Comparison of ENCODE assay signal across 13 cellular contexts in the genomic region with DNA sequence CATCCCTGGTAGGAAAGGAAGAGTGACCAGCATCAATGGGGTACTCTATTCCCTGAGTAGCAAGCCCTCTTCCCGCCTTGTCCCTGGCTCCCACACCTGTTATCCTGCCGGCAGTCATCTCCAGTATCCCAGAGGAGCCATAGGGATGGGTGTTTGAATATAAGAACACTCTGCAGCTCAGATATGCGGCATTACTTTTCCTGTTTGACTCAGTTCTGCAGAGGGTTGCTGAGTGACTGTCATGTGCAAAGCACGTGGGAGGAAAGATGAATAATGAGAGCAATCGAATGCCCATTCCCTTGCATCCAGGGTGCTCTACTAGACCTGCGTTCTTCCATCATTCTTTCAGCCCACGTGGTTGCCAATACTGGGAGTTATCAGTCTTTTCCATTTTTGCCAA.
A peak's percentile ranks its signal among the peaks of the same experiment; 100 is the strongest.
DNase-seq lines count a peak whose midpoint lies in the region; ATAC-seq and TF ChIP-seq lines count a peak whose summit lies in the region.
"Had no signal": no experiment of that assay in that cellular context is flagged by ENCODE, and none has a peak within 500 bp of the region (broad histone marks: within the 10 kb centered on the region; RNA-seq: fewer than 3 reads in every experiment).

No MANE protein-coding gene starts in this region.

- H3K27ac ChIP-seq in CD4-positive, alpha-beta memory T cell (ENCODE audit: low read depth, low read length), result peak overlapping the region; percentile 69
- H3K27ac ChIP-seq in HEK293 (ENCODE audit: extremely low read depth, low read depth, low read length) (no peak overlapping the region), sigmoid colon (peak overlapping the region in 2 of 4 donors; percentile 11 to 71)
- H3K27ac ChIP-seq: gastroesophageal sphincter, right atrium auricular region, tibial artery had no signal

- H3K36me3 Mint-ChIP-seq in CD4-positive, alpha-beta memory T cell, result peaks cover 2 to 4% of the 10 kb centered on the region in 2 donors
- peaks cover 20% of the 10 kb centered on the region for H3K36me3 Mint-ChIP-seq in activated T-helper 1 cell treated with anti-CD3 and anti-CD28 coated beads, Interleukin-12 subunit alpha, Interleukin-12 subunit beta, Interleukin-2, Interleukin-4 antibody, amounts not matched to agents 30 ng/mL and 10 ng/mL and 1 ng/mL, durations not matched to agents 14 hours and 24 hours and 36 hours (ENCODE audit: low read depth)
- H3K36me3 Mint-ChIP-seq in naive B cell, result no peaks in the 10 kb centered on the region

- peaks cover 95% of the 10 kb centered on the region for H3K4me1 ChIP-seq in CD4-positive, alpha-beta memory T cell (ENCODE audit: insufficient read depth, low read length)
- no peaks in the 10 kb centered on the region for H3K4me1 ChIP-seq in HEK293 (ENCODE audit: control insufficient read depth, insufficient read depth, low read length)
- peaks cover 0 to 36% (median 30%) of the 10 kb centered on the region in 4 donors for H3K4me1 ChIP-seq in sigmoid colon
- H3K4me1 ChIP-seq: gastroesophageal sphincter, right atrium auricular region had no signal

- ATAC-seq in naive B cell (ENCODE audit: low read depth in 2 of 2), result no peak
- ATAC-seq: gastroesophageal sphincter had no signal

- TF ChIP-seq POLR2A in sigmoid colon (IDR thresholded peaks at IDR 0.05), result no peak

- no peaks in the 10 kb centered on the region for H3K27me3 Mint-ChIP-seq in CD4-positive, alpha-beta memory T cell
- H3K27me3 Mint-ChIP-seq in activated T-helper 1 cell treated with anti-CD3 and anti-CD28 coated beads, Interleukin-12 subunit alpha, Interleukin-12 subunit beta, Interleukin-2, Interleukin-4 antibody, amounts not matched to agents 30 ng/mL and 10 ng/mL and 1 ng/mL, durations not matched to agents 14 hours and 24 hours and 36 hours (ENCODE audit: insufficient read depth), result no peaks in the 10 kb centered on the region
- H3K27me3 Mint-ChIP-seq in naive B cell, result no peaks in the 10 kb centered on the region

- no peaks in the 10 kb centered on the region for H3K27me3 ChIP-seq in CD4-positive, alpha-beta memory T cell (ENCODE audit: insufficient read depth, low read length)
- H3K27me3 ChIP-seq in sigmoid colon, result no peaks in the 10 kb centered on the region
- H3K27me3 ChIP-seq: right atrium auricular region, tibial artery had no signal

- POLR2A ChIA-PET in CD4-positive, alpha-beta memory T cell (lab: Charles Lee; ENCODE audit: partially characterized antibody), result interaction anchor here (1.0 to 2.4 kb wide), 9 partner anchors 10 to 588 kb away, joined by 3 to 21 read pairs (median 7); partner anchors contain the start of gene PRKCB
- POLR2A ChIA-PET in HEK293 (lab: Yijun Ruan, JAX), result no interaction called here

- TF ChIP-seq CTCF in HEK293 (tag by site-specific recombination; IDR thresholded peaks at IDR 0.05) (no peak), sigmoid colon (IDR thresholded peaks at IDR 0.05) (no peak)

- H3K4me3 Mint-ChIP-seq in CD4-positive, alpha-beta memory T cell, result peak overlapping the region in 7 of 8 donors; percentile 76 to 92 (median 84)
- H3K4me3 Mint-ChIP-seq in activated T-helper 1 cell treated with anti-CD3 and anti-CD28 coated beads, Interleukin-12 subunit alpha, Interleukin-12 subunit beta, Interleukin-2, Interleukin-4 antibody, amounts not matched to agents 30 ng/mL and 10 ng/mL and 1 ng/mL, durations not matched to agents 14 hours and 24 hours and 36 hours, result peak overlapping the region; percentile 67
- H3K4me3 Mint-ChIP-seq in naive B cell, result peak overlapping the region in 6 of 8 donors; percentile 55 to 82 (median 70)

- no peaks in the 10 kb centered on the region for H3K9me3 ChIP-seq in CD4-positive, alpha-beta memory T cell (ENCODE audit: control insufficient read depth in 1 of 2, low read length in 2 of 2)
- H3K9me3 ChIP-seq in HEK293 (ENCODE audit: control insufficient read depth, insufficient read depth, low read depth, low read length) (no peaks in the 10 kb centered on the region), sigmoid colon (no peaks in the 10 kb centered on the region)
- H3K9me3 ChIP-seq: gastroesophageal sphincter, right atrium auricular region, tibial artery had no signal

- intact Hi-C loops in CD4-positive, alpha-beta memory T cell (cut with micrococcal nuclease), result loop anchor here (1.0 to 5.0 kb wide), 3 partner anchors 59 to 116 kb away; partner anchors contain the start of gene PRKCB
- intact Hi-C loops in activated T-helper 1 cell treated with anti-CD3 and anti-CD28 coated beads, Interleukin-12 subunit alpha, Interleukin-12 subunit beta, Interleukin-2, Interleukin-4 antibody, amounts not matched to agents 30 ng/mL and 10 ng/mL and 1 ng/mL, durations not matched to agents 14 hours and 24 hours and 36 hours (cut with micrococcal nuclease), result loop anchor here (1.0 to 2.0 kb wide), 2 partner anchors 11 to 148 kb away; no protein-coding TSS in a partner anchor
- intact Hi-C loops in sigmoid colon (cut with DNase I), result loop anchor here (5.0 kb wide), 1 partner anchor 94 kb away; no protein-coding TSS in a partner anchor

- CTCF ChIA-PET in CD4-positive, alpha-beta memory T cell (lab: Charles Lee; ENCODE audit: partially characterized antibody), result interaction anchor here (1.0 to 2.3 kb wide), 3 partner anchors 59 to 148 kb away, joined by 3 to 11 read pairs (median 9); no protein-coding TSS in a partner anchor
- CTCF ChIA-PET in HEK293 (lab: Yijun Ruan, JAX), result no interaction called here

- no peaks in the 10 kb centered on the region for H3K9me3 Mint-ChIP-seq in CD4-positive, alpha-beta memory T cell
- peaks cover 3% of the 10 kb centered on the region for H3K9me3 Mint-ChIP-seq in activated T-helper 1 cell treated with anti-CD3 and anti-CD28 coated beads, Interleukin-12 subunit alpha, Interleukin-12 subunit beta, Interleukin-2, Interleukin-4 antibody, amounts not matched to agents 30 ng/mL and 10 ng/mL and 1 ng/mL, durations not matched to agents 14 hours and 24 hours and 36 hours
- no peaks in the 10 kb centered on the region for H3K9me3 Mint-ChIP-seq in naive B cell

- no peaks in the 10 kb centered on the region for H3K36me3 ChIP-seq in CD4-positive, alpha-beta memory T cell (ENCODE audit: insufficient read depth, low read length)
- no peaks in the 10 kb centered on the region for H3K36me3 ChIP-seq in HEK293 (ENCODE audit: control insufficient read depth in 2 of 2, insufficient read depth in 1 of 2, low read length in 2 of 2)
- no peaks in the 10 kb centered on the region for H3K36me3 ChIP-seq in sigmoid colon
- H3K36me3 ChIP-seq: gastroesophageal sphincter, right atrium auricular region, tibial artery had no signal

- H3K4me3 ChIP-seq in CD4-positive, alpha-beta memory T cell (ENCODE audit: low read length in 2 of 2), result peak overlapping the region in 1 of 2 donors; percentile 30
- H3K4me3 ChIP-seq in HEK293 (ENCODE audit: low read depth, low read length) (no peak overlapping the region), sigmoid colon (no peak overlapping the region)
- H3K4me3 ChIP-seq: gastroesophageal sphincter, right atrium auricular region, tibial artery had no signal

- peak overlapping the region; percentile 83 to 96 (median 94) for H3K27ac Mint-ChIP-seq in CD4-positive, alpha-beta memory T cell
- peak overlapping the region; percentile 92 for H3K27ac Mint-ChIP-seq in activated T-helper 1 cell treated with anti-CD3 and anti-CD28 coated beads, Interleukin-12 subunit alpha, Interleukin-12 subunit beta, Interleukin-2, Interleukin-4 antibody, amounts not matched to agents 30 ng/mL and 10 ng/mL and 1 ng/mL, durations not matched to agents 14 hours and 24 hours and 36 hours
- H3K27ac Mint-ChIP-seq in naive B cell, result peak overlapping the region in 4 of 6 donors; percentile 89 to 93 (median 90)

- WGBS in sigmoid colon, 2 donors, result 64% methylated on average over 7 of the region's 7 CpGs

- no peak for DNase-seq in CD4-positive, alpha-beta memory T cell
- DNase-seq in activated T-helper 1 cell treated with anti-CD3 and anti-CD28 coated beads, Interleukin-12 subunit alpha, Interleukin-12 subunit beta, Interleukin-2, Interleukin-4 antibody, amounts not matched to agents 30 ng/mL and 10 ng/mL and 1 ng/mL, durations not matched to agents 14 hours and 24 hours and 36 hours (ENCODE audit: low spot score), result no peak
- DNase-seq in naive B cell (no peak), sigmoid colon (no peak), SHP77 (lab: John Stamatoyannopoulos, UW) (no peak), OCI-M2 (lab: John Stamatoyannopoulos, UW; ENCODE audit: unreplicated experiment) (no peak)
- DNase-seq: activated CD4-positive, CD25-positive, alpha-beta regulatory T cell treated with anti-CD3 and anti-CD28 coated beads, Interleukin-2, amount 50 U/mL, for 72 hours; Calu3; KG1; tibial artery had no signal

- H3K4me1 Mint-ChIP-seq in CD4-positive, alpha-beta memory T cell, result peaks cover 73 to 95% (median 86%) of the 10 kb centered on the region in 4 donors
- H3K4me1 Mint-ChIP-seq in activated T-helper 1 cell treated with anti-CD3 and anti-CD28 coated beads, Interleukin-12 subunit alpha, Interleukin-12 subunit beta, Interleukin-2, Interleukin-4 antibody, amounts not matched to agents 30 ng/mL and 10 ng/mL and 1 ng/mL, durations not matched to agents 14 hours and 24 hours and 36 hours (ENCODE audit: low read depth), result peaks cover 65% of the 10 kb centered on the region
- peaks cover 87 to 98% (median 92%) of the 10 kb centered on the region in 3 donors for H3K4me1 Mint-ChIP-seq in naive B cell

- TF ChIP-seq EP300 in sigmoid colon (IDR thresholded peaks at IDR 0.05), result no peak

TF ChIP-seq in HEK293, 187 proteins besides CTCF, POLR2A, EP300 and RAD21 (continues in another document):
- TF ChIP-seq KLF7 (tag by site-specific recombination; IDR thresholded peaks at IDR 0.05; ENCODE audit: borderline replicate concordance) (no peak), SP7 (tag by site-specific recombination; IDR thresholded peaks at IDR 0.05) (no peak), ZNF214 (tag by site-specific recombination; IDR thresholded peaks at IDR 0.05; ENCODE audit: borderline replicate concordance) (no peak), ZNF776 (tag by site-specific recombination; IDR thresholded peaks at IDR 0.05; ENCODE audit: borderline replicate concordance) (no peak), ZNF621 (tag by site-specific recombination; IDR thresholded peaks at IDR 0.05) (no peak), TRIM28 (IDR thresholded peaks at IDR 0.05; ENCODE audit: borderline replicate concordance, low read length) (no peak), ZNF510 (tag by site-specific recombination; IDR thresholded peaks at IDR 0.05; ENCODE audit: insufficient replicate concordance) (no peak)
- TF ChIP-seq, protein P1, sequence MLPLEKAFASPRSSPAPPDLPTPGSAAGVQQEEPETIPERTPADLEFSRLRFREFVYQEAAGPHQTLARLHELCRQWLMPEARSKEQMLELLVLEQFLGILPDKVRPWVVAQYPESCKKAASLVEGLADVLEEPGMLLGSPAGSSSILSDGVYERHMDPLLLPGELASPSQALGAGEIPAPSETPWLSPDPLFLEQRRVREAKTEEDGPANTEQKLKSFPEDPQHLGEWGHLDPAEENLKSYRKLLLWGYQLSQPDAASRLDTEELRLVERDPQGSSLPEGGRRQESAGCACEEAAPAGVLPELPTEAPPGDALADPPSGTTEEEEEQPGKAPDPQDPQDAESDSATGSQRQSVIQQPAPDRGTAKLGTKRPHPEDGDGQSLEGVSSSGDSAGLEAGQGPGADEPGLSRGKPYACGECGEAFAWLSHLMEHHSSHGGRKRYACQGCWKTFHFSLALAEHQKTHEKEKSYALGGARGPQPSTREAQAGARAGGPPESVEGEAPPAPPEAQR (tag by site-specific recombination; IDR thresholded peaks at IDR 0.05), result no peak
